Comparison of ENCODE assay signal across 16 cellular contexts in the genomic region with DNA sequence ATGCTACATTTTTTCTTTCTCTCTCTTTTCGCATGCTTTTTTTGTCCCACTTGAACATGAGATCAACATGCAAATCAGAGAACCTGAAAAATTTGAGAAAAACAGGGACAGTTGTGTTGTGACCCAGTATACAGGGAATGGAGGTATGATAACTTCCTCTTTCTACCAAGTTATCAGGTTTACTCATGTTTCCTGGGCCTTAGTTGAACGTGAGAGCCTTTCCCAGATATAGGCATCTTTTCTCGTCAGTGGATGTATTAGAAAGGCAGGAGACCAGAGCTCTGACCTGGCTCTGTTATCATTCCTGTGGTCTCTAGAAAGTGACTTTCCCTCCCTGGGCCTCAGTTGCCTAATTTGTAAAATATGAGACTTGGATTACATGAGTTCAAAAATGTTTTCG.
"Had no signal": no experiment of that assay in that cellular context is flagged by ENCODE, and none has a peak within 500 bp of the region (broad histone marks: within the 10 kb centered on the region; RNA-seq: fewer than 3 reads in every experiment).

No MANE protein-coding gene starts in this region.

- H3K4me3 Mint-ChIP-seq: activated T-cell treated with anti-CD3 and anti-CD28 coated beads, Interleukin-2, amount 50 U/mL, for 72 hours; brain; central memory CD8-positive, alpha-beta T cell; nephron progenitor cell; WTC11 had no signal

- H3K9me3 Mint-ChIP-seq: activated T-cell treated with anti-CD3 and anti-CD28 coated beads, Interleukin-2, amount 50 U/mL, for 72 hours; brain; central memory CD8-positive, alpha-beta T cell; WTC11 had no signal

- H3K27me3 Mint-ChIP-seq: brain; central memory CD8-positive, alpha-beta T cell had no signal

- H3K27ac Mint-ChIP-seq: activated T-cell treated with anti-CD3 and anti-CD28 coated beads, Interleukin-2, amount 50 U/mL, for 72 hours; brain; WTC11 had no signal

- H3K4me1 Mint-ChIP-seq: central memory CD8-positive, alpha-beta T cell; nephron progenitor cell; WTC11 had no signal

- DNase-seq: activated CD4-positive, alpha-beta T cell treated with anti-CD3 and anti-CD28 coated beads, Interleukin-2, amount 50 U/mL, for 4 hours; activated gamma-delta T cell treated with Interleukin-2 at 50 U/mL for 16 hours; activated T-cell treated with anti-CD3 and anti-CD28 coated beads, Interleukin-2, amount 50 U/mL, for 72 hours; amniotic stem cell; cortex of kidney; effector CD8-positive, alpha-beta T cell; foreskin melanocyte; heart left ventricle; nephron progenitor cell; stimulated activated CD4-positive, alpha-beta T cell treated with anti-CD3 and anti-CD28 coated beads, Interleukin-12 subunit alpha, Interleukin-12 subunit beta, amount 100 ng/mL, for 4 hours; stimulated activated CD4-positive, alpha-beta T cell treated with anti-CD3 and anti-CD28 coated beads, Interleukin-2, amount 100 ng/mL, for 48 hours; stimulated activated naive CD8-positive, alpha-beta T cell treated with anti-CD3 and anti-CD28 coated beads, Interleukin-15, Interleukin-2, amounts not matched to agents 100 U/mL and 50 U/mL, for 24 hours; testis had no signal

- H3K36me3 Mint-ChIP-seq: brain, WTC11 had no signal
